13 cellular contexts compared by ENCODE assay signal in genomic region chr10:541750-542371, GRCh38.
DNase-seq lines count a peak whose midpoint lies in the region; TF ChIP-seq lines count a peak whose summit lies in the region.
"Had no signal": no experiment of that assay in that cellular context is flagged by ENCODE, and none has a peak within 500 bp of the region (broad histone marks: within the 10 kb centered on the region; RNA-seq: fewer than 3 reads in every experiment).

No MANE protein-coding gene starts in this region.

- no peak overlapping the region for H3K4me3 Mint-ChIP-seq in endodermal cell
- no peak overlapping the region for H3K4me3 Mint-ChIP-seq in activated T-helper 2 cell treated with anti-CD3 and anti-CD28 coated beads, Interferon-gamma antibody, Interleukin-2, Interleukin-4, amounts not matched to agents 10 μg/mL and 5 μg/mL and 100 μg/mL, durations not matched to agents 14 hours and 24 hours and 36 hours (ENCODE audit: low read depth)
- H3K4me3 Mint-ChIP-seq: activated CD4-positive, alpha-beta T cell treated with anti-CD3 and anti-CD28 coated beads, Interleukin-2, amount 10 ng/mL, durations not matched to agents 7 days and 5 days; activated naive CD8-positive, alpha-beta T cell; effector memory CD8-positive, alpha-beta T cell; natural killer cell had no signal

- peaks cover 11% of the 10 kb centered on the region for H3K4me1 Mint-ChIP-seq in endodermal cell
- H3K4me1 Mint-ChIP-seq in activated T-helper 2 cell treated with anti-CD3 and anti-CD28 coated beads, Interferon-gamma antibody, Interleukin-2, Interleukin-4, amounts not matched to agents 10 μg/mL and 5 μg/mL and 100 μg/mL, durations not matched to agents 14 hours and 24 hours and 36 hours (ENCODE audit: low read depth) = peaks cover 8% of the 10 kb centered on the region
- H3K4me1 Mint-ChIP-seq: activated CD4-positive, alpha-beta T cell treated with anti-CD3 and anti-CD28 coated beads, Interleukin-2, amount 10 ng/mL, durations not matched to agents 7 days and 5 days had no signal

- no peaks in the 10 kb centered on the region for H3K27me3 Mint-ChIP-seq in endodermal cell (ENCODE audit: insufficient read depth)
- H3K27me3 Mint-ChIP-seq in activated T-helper 2 cell treated with anti-CD3 and anti-CD28 coated beads, Interferon-gamma antibody, Interleukin-2, Interleukin-4, amounts not matched to agents 10 μg/mL and 5 μg/mL and 100 μg/mL, durations not matched to agents 14 hours and 24 hours and 36 hours (ENCODE audit: low read depth) = peaks cover 23% of the 10 kb centered on the region

- TF ChIP-seq CTCF in sigmoid colon (IDR thresholded peaks at IDR 0.05) (no peak), endodermal cell (conservative IDR thresholded peaks at IDR 0.05) (no peak)

- H3K27me3 ChIP-seq in sigmoid colon (no peaks in the 10 kb centered on the region), endodermal cell (ENCODE audit: control insufficient read depth, insufficient read depth, low read length, poor library complexity, severe bottlenecking) (no peaks in the 10 kb centered on the region)

- H3K36me3 ChIP-seq in sigmoid colon (no peaks in the 10 kb centered on the region), endodermal cell (ENCODE audit: control insufficient read depth, insufficient read depth, low read length) (no peaks in the 10 kb centered on the region)

- intact Hi-C loops in sigmoid colon (cut with DNase I) = no loop called here
- intact Hi-C loops in activated T-helper 2 cell treated with anti-CD3 and anti-CD28 coated beads, Interferon-gamma antibody, Interleukin-2, Interleukin-4, amounts not matched to agents 10 μg/mL and 5 μg/mL and 100 μg/mL, durations not matched to agents 14 hours and 24 hours and 36 hours (cut with micrococcal nuclease) = no loop called here

- H3K36me3 Mint-ChIP-seq in endodermal cell (ENCODE audit: low read depth) = no peaks in the 10 kb centered on the region
- no peaks in the 10 kb centered on the region for H3K36me3 Mint-ChIP-seq in activated T-helper 2 cell treated with anti-CD3 and anti-CD28 coated beads, Interferon-gamma antibody, Interleukin-2, Interleukin-4, amounts not matched to agents 10 μg/mL and 5 μg/mL and 100 μg/mL, durations not matched to agents 14 hours and 24 hours and 36 hours (ENCODE audit: low read depth)
- H3K36me3 Mint-ChIP-seq: activated naive CD8-positive, alpha-beta T cell; natural killer cell had no signal

- H3K4me1 ChIP-seq in sigmoid colon (peaks cover 0 to 38% (median 33%) of the 10 kb centered on the region in 4 donors), endodermal cell (ENCODE audit: control insufficient read depth, insufficient read depth, low read length) (no peaks in the 10 kb centered on the region)

- TF ChIP-seq POLR2A in sigmoid colon (IDR thresholded peaks at IDR 0.05) = no peak

- DNase-seq in DMS 273 (lab: John Stamatoyannopoulos, UW; ENCODE audit: unreplicated experiment) = peak; percentile 38
- DNase-seq in DMS 273 treated with DMSO at 0.1 percent for 48 hours (lab: John Stamatoyannopoulos, UW) = no peak
- peak; percentile 75 for DNase-seq in NCI-H1105 (lab: John Stamatoyannopoulos, UW)
- peak; percentile 59 to 83 for DNase-seq in cerebellar nuclear complex (lab: John Stamatoyannopoulos, UW)
- peak; percentile 62 for DNase-seq in sigmoid colon
- DNase-seq in effector CD8-positive, alpha-beta T cell (lab: John Stamatoyannopoulos, UW) = no peak
- no peak for DNase-seq in endodermal cell
- DNase-seq in activated T-helper 2 cell treated with anti-CD3 and anti-CD28 coated beads, Interferon-gamma antibody, Interleukin-2, Interleukin-4, amounts not matched to agents 10 μg/mL and 5 μg/mL and 100 μg/mL, durations not matched to agents 14 hours and 24 hours and 36 hours (ENCODE audit: low spot score) = no peak
- DNase-seq: activated CD4-positive, alpha-beta T cell treated with anti-CD3 and anti-CD28 coated beads, Interleukin-2, amount 10 ng/mL, durations not matched to agents 7 days and 5 days; effector memory CD8-positive, alpha-beta T cell; natural killer cell had no signal

- no peak overlapping the region for H3K27ac Mint-ChIP-seq in endodermal cell
- H3K27ac Mint-ChIP-seq in activated T-helper 2 cell treated with anti-CD3 and anti-CD28 coated beads, Interferon-gamma antibody, Interleukin-2, Interleukin-4, amounts not matched to agents 10 μg/mL and 5 μg/mL and 100 μg/mL, durations not matched to agents 14 hours and 24 hours and 36 hours = no peak overlapping the region
- H3K27ac Mint-ChIP-seq: activated CD4-positive, alpha-beta T cell treated with anti-CD3 and anti-CD28 coated beads, Interleukin-2, amount 10 ng/mL, durations not matched to agents 7 days and 5 days; activated naive CD8-positive, alpha-beta T cell; effector memory CD8-positive, alpha-beta T cell; natural killer cell had no signal

- H3K4me3 ChIP-seq in sigmoid colon (no peak overlapping the region), endodermal cell (ENCODE audit: low read length) (no peak overlapping the region)

- no peaks in the 10 kb centered on the region for H3K9me3 ChIP-seq in sigmoid colon
- no peaks in the 10 kb centered on the region for H3K9me3 ChIP-seq in endodermal cell (ENCODE audit: control insufficient read depth, low read length)

- no peak overlapping the region for H3K9ac ChIP-seq in endodermal cell (ENCODE audit: extremely low read depth, low read length, poor library complexity, severe bottlenecking)

- 52 to 70% methylated on average over 16 of the region's 16 CpGs for WGBS in sigmoid colon, 2 donors
- 92 to 94% methylated on average over 5 to 16 of the region's 16 CpGs for WGBS in endodermal cell (ENCODE audit: insufficient coverage in 1 of 2, insufficient read length in 1 of 2), 2 experiments

- TF ChIP-seq EP300 in sigmoid colon (IDR thresholded peaks at IDR 0.05) = no peak

- no peaks in the 10 kb centered on the region for H3K9me3 Mint-ChIP-seq in endodermal cell
- no peaks in the 10 kb centered on the region for H3K9me3 Mint-ChIP-seq in activated T-helper 2 cell treated with anti-CD3 and anti-CD28 coated beads, Interferon-gamma antibody, Interleukin-2, Interleukin-4, amounts not matched to agents 10 μg/mL and 5 μg/mL and 100 μg/mL, durations not matched to agents 14 hours and 24 hours and 36 hours
- H3K9me3 Mint-ChIP-seq: activated CD4-positive, alpha-beta T cell treated with anti-CD3 and anti-CD28 coated beads, Interleukin-2, amount 10 ng/mL, durations not matched to agents 7 days and 5 days; natural killer cell had no signal

- H3K27ac ChIP-seq in sigmoid colon (no peak overlapping the region), endodermal cell (ENCODE audit: low read depth, low read length) (no peak overlapping the region)
- H3K27ac ChIP-seq: 22Rv1 had no signal

Comparison
In these comparisons a context has a peak if more than half of its experiments do, and no peak if none do; other contexts are left out.
1. DNase-seq: peak in DMS 273 (single experiment), NCI-H1105 (single experiment), cerebellar nuclear complex (2 of 2) and sigmoid colon (single experiment); none in DMS 273 treated with DMSO at 0.1 percent for 48 hours (single experiment), effector CD8-positive, alpha-beta T cell (single experiment), endodermal cell (single experiment) and activated T-helper 2 cell treated with anti-CD3 and anti-CD28 coated beads, Interferon-gamma antibody, Interleukin-2, Interleukin-4, amounts not matched to agents 10 μg/mL and 5 μg/mL and 100 μg/mL, durations not matched to agents 14 hours and 24 hours and 36 hours (single experiment).